ENCODE assay signal across 1 cellular context in the genomic region with DNA sequence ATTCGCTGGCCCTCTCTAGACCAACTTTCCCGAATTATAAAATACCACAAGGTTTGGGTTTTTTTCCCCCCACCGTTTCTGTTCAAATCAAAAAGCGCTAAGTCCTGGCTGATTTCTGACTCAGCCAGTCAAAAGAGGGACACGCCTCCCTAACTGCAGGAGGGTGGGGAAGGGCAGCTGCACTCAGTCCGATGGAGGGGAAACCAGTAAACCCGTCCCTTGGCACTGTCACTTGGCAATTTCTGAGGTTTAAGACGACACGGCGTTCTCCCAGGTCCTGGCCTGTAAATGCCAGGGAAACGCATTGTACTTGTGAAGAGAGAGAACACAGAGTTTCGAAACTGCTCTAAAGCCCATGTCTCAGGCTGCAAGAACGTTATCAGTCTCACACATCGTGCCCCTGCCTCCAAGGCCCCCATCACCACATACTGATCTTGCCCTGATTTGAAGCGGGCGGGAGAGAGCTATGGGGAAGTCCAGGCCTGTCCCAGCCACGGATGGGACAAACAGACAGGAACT.
TF ChIP-seq lines count a peak whose summit lies in the region.

No MANE protein-coding gene starts in this region.

TF ChIP-seq in SK-N-SH, 30 proteins besides CTCF, POLR2A, EP300 and RAD21 (continued from another document):
- TF ChIP-seq, protein P1, sequence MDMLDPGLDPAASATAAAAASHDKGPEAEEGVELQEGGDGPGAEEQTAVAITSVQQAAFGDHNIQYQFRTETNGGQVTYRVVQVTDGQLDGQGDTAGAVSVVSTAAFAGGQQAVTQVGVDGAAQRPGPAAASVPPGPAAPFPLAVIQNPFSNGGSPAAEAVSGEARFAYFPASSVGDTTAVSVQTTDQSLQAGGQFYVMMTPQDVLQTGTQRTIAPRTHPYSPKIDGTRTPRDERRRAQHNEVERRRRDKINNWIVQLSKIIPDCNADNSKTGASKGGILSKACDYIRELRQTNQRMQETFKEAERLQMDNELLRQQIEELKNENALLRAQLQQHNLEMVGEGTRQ (IDR thresholded peaks at IDR 0.05; ENCODE audit: borderline replicate concordance, low read depth, low read length): no peak
- TF ChIP-seq, protein P2, sequence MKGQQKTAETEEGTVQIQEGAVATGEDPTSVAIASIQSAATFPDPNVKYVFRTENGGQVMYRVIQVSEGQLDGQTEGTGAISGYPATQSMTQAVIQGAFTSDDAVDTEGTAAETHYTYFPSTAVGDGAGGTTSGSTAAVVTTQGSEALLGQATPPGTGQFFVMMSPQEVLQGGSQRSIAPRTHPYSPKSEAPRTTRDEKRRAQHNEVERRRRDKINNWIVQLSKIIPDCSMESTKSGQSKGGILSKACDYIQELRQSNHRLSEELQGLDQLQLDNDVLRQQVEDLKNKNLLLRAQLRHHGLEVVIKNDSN (IDR thresholded peaks at IDR 0.05; ENCODE audit: borderline replicate concordance, low read depth): no peak
- no peak for TF ChIP-seq CHD2 (IDR thresholded peaks at IDR 0.05; ENCODE audit: low read length, partially characterized antibody)
- TF ChIP-seq SIN3A (IDR thresholded peaks at IDR 0.05; ENCODE audit: borderline replicate concordance, low read depth, low read length): no peak
- no peak; the same call in 1 of the 2 replicates for TF ChIP-seq RXRA (IDR thresholded peaks at IDR 0.05; ENCODE audit: borderline replicate concordance, low read depth)
- TF ChIP-seq FOXJ3 (CRISPR knock-in tag; IDR thresholded peaks at IDR 0.05): no peak
- TF ChIP-seq, protein P3, sequence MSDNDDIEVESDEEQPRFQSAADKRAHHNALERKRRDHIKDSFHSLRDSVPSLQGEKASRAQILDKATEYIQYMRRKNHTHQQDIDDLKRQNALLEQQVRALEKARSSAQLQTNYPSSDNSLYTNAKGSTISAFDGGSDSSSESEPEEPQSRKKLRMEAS (IDR thresholded peaks at IDR 0.05; ENCODE audit: low read depth): peak; percentile 79; the same call in 1 of the 2 replicates
- no peak for TF ChIP-seq EZH2phosphoT487 (IDR thresholded peaks at IDR 0.05; ENCODE audit: borderline replicate concordance, low read depth)
- no peak for TF ChIP-seq RFX5 (IDR thresholded peaks at IDR 0.05; ENCODE audit: low read length)
- no peak for TF ChIP-seq ELF1 (IDR thresholded peaks at IDR 0.05)
- TF ChIP-seq JUND (IDR thresholded peaks at IDR 0.05): peak; percentile 85
- no peak for TF ChIP-seq GATA2 (CRISPR knock-in tag; IDR thresholded peaks at IDR 0.05)
- no peak; the same call in 1 of the 2 replicates for TF ChIP-seq GABPA (IDR thresholded peaks at IDR 0.05; ENCODE audit: low read depth)
- TF ChIP-seq, protein P4, sequence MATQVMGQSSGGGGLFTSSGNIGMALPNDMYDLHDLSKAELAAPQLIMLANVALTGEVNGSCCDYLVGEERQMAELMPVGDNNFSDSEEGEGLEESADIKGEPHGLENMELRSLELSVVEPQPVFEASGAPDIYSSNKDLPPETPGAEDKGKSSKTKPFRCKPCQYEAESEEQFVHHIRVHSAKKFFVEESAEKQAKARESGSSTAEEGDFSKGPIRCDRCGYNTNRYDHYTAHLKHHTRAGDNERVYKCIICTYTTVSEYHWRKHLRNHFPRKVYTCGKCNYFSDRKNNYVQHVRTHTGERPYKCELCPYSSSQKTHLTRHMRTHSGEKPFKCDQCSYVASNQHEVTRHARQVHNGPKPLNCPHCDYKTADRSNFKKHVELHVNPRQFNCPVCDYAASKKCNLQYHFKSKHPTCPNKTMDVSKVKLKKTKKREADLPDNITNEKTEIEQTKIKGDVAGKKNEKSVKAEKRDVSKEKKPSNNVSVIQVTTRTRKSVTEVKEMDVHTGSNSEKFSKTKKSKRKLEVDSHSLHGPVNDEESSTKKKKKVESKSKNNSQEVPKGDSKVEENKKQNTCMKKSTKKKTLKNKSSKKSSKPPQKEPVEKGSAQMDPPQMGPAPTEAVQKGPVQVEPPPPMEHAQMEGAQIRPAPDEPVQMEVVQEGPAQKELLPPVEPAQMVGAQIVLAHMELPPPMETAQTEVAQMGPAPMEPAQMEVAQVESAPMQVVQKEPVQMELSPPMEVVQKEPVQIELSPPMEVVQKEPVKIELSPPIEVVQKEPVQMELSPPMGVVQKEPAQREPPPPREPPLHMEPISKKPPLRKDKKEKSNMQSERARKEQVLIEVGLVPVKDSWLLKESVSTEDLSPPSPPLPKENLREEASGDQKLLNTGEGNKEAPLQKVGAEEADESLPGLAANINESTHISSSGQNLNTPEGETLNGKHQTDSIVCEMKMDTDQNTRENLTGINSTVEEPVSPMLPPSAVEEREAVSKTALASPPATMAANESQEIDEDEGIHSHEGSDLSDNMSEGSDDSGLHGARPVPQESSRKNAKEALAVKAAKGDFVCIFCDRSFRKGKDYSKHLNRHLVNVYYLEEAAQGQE (IDR thresholded peaks at IDR 0.05; ENCODE audit: low read depth, low read length): no peak
